15 cellular contexts compared by ENCODE assay signal in genomic region chr3:99911433-99911832, GRCh38.
DNase-seq lines count a peak whose midpoint lies in the region; ATAC-seq lines count a peak whose summit lies in the region.
"Had no signal": no experiment of that assay in that cellular context is flagged by ENCODE, and none has a peak within 500 bp of the region (broad histone marks: within the 10 kb centered on the region; RNA-seq: fewer than 3 reads in every experiment).

No MANE protein-coding gene starts in this region.

- DNase-seq in NCI-H146 (lab: John Stamatoyannopoulos, UW), result peak; percentile 7
- no peak for DNase-seq in NCI-H146 treated with DMSO at 0.1 percent for 48 hours (lab: John Stamatoyannopoulos, UW; ENCODE audit: unreplicated experiment)
- DNase-seq in NCI-H82 treated with DMSO at 0.1 percent for 48 hours (lab: John Stamatoyannopoulos, UW; ENCODE audit: unreplicated experiment), result peak; percentile 99
- peak; percentile 63 for DNase-seq in islet precursor cell
- DNase-seq in retina, result peak; percentile 8
- no peak for DNase-seq in DMS53 treated with DMSO at 0.1 percent for 48 hours (lab: John Stamatoyannopoulos, UW; ENCODE audit: unreplicated experiment)
- DNase-seq: 8988T; activated CD8-positive, alpha-beta memory T cell treated with anti-CD3 and anti-CD28 coated beads for 24 hours; activated naive CD8-positive, alpha-beta T cell treated with anti-CD3 and anti-CD28 coated beads for 36 hours; GOT3; NCI-H1694 treated with DMSO at 0.1 percent for 48 hours; stimulated activated CD4-positive, alpha-beta T cell treated with anti-CD3 and anti-CD28 coated beads, Interleukin-4, amount 100 ng/mL, for 1 hour had no signal

- ATAC-seq in GM21360 (IDR thresholded peaks at IDR 0.05; ENCODE audit: unreplicated experiment) (no peak), HG03571 (IDR thresholded peaks at IDR 0.05; ENCODE audit: unreplicated experiment) (no peak)
- ATAC-seq: GM12878 had no signal

Comparison
In these comparisons a context has a peak if more than half of its experiments do, and no peak if none do; other contexts are left out.
1. DNase-seq: peak in NCI-H146 (single experiment), NCI-H82 treated with DMSO at 0.1 percent for 48 hours (single experiment), islet precursor cell (single experiment) and retina (single experiment); none in NCI-H146 treated with DMSO at 0.1 percent for 48 hours (single experiment) and DMS53 treated with DMSO at 0.1 percent for 48 hours (single experiment).